Comparison of ENCODE assay signal across 14 cellular contexts in the genomic region with DNA sequence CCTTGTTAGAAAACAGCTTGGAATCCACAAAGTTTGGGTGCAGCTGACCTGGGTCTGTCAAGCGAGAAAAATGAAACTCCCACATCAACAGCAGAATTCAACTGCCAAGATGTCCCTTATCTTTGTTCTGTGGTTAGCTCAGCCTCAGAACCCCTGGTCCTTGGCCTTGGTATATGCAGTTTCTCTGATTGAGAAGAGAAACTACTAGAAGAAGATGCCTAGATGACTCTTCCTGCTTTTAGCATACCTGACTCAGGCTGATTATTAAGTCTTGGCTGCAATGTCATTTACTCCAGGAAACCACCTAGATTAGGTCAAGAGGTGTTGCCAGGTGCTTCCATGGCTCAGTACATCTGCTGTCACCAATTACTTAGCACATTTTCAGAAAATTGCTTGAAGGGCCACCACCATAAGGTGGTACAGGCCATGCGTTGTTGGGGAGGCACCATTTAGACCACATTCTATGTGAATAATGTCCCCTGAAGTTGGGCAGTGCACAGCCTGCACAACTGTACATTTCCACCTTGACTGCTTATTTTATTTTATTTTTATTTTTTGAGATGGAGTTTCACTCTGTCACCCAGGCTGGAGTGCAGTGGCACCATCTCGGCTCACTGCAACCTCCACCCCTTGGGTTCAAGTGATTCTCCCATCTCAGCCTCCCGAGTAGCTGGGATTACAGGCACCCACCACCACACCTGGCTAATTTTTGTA. TPM values are rescaled to one million over a fixed set of nuclear protein-coding genes. Genes with fewer than 3 reads are reported as not detected.
DNase-seq lines count a peak whose midpoint lies in the region; ATAC-seq and TF ChIP-seq lines count a peak whose summit lies in the region.
"Had no signal": no experiment of that assay in that cellular context is flagged by ENCODE, and none has a peak within 500 bp of the region (broad histone marks: within the 10 kb centered on the region; RNA-seq: fewer than 3 reads in every experiment).

No MANE protein-coding gene starts in this region.

- in situ Hi-C loops in GM23248 (cut with MboI): no loop called here

- WGBS in GM23248 (ENCODE audit: low coverage in 1 of 2, low lambda C conversion rate in 2 of 2, missing lambda C conversion rate in 2 of 2), 2 experiments: 89 to 93% methylated on average over 4 of the region's 4 CpGs

- H4K20me1 ChIP-seq in Loucy (ENCODE audit: insufficient read depth, low read length, poor library complexity, severe bottlenecking): no peaks in the 10 kb centered on the region
- H4K20me1 ChIP-seq in GM23248 (ENCODE audit: insufficient read depth): no peaks in the 10 kb centered on the region

- H3K4me3 ChIP-seq in Loucy (ENCODE audit: low read length, poor library complexity, severe bottlenecking) (peak overlapping the region; percentile 53), epithelial cell of esophagus (ENCODE audit: low read length) (no peak overlapping the region), GM23248 (no peak overlapping the region)
- H3K4me3 ChIP-seq: right lobe of liver had no signal

- no peak overlapping the region for H3K27ac ChIP-seq in GM23248
- H3K27ac ChIP-seq: HL-60, right lobe of liver had no signal

- no peaks in the 10 kb centered on the region for H3K27me3 ChIP-seq in Loucy (ENCODE audit: insufficient read depth, low read length, poor library complexity, severe bottlenecking)
- H3K27me3 ChIP-seq in GM23248 (replicated peaks; ENCODE audit: insufficient read depth): no peaks in the 10 kb centered on the region
- H3K27me3 ChIP-seq: right lobe of liver had no signal

- ATAC-seq in GM19468 (IDR thresholded peaks at IDR 0.05; ENCODE audit: extremely low read depth, unreplicated experiment): peak; percentile 57
- no peak for ATAC-seq in GM21737 (IDR thresholded peaks at IDR 0.05; ENCODE audit: unreplicated experiment)
- ATAC-seq: right lobe of liver had no signal

- peak overlapping the region; percentile 49 for H3K9ac ChIP-seq in Loucy (ENCODE audit: low read depth, low read length, poor library complexity, severe bottlenecking)
- no peak overlapping the region for H3K9ac ChIP-seq in GM23248

- H3K4me1 ChIP-seq in Loucy (ENCODE audit: insufficient read depth, low read length, poor library complexity, severe bottlenecking) (peaks cover 23% of the 10 kb centered on the region), GM23248 (ENCODE audit: insufficient read depth) (no peaks in the 10 kb centered on the region)
- H3K4me1 ChIP-seq: right lobe of liver had no signal

- H3K36me3 ChIP-seq in Loucy (ENCODE audit: insufficient read depth, low read length) (no peaks in the 10 kb centered on the region), GM23248 (ENCODE audit: low read depth) (no peaks in the 10 kb centered on the region)
- H3K36me3 ChIP-seq: right lobe of liver had no signal

- DNase-seq in GM10266 (ENCODE audit: extremely low spot score) (peak; percentile 36), epithelial cell of esophagus (ENCODE audit: low read depth) (peak; percentile 19), NCI-H748 (lab: John Stamatoyannopoulos, UW; ENCODE audit: unreplicated experiment) (no peak), CD1c-positive myeloid dendritic cell (ENCODE audit: extremely low spot score) (no peak), GM23248 (no peak)
- DNase-seq: activated effector memory CD4-positive, alpha-beta T cell treated with anti-CD3 and anti-CD28 coated beads, Interleukin-2, amount 50 U/mL, for 16 hours; CD8-positive, alpha-beta memory T cell; dermis blood vessel endothelial cell; NCI-H1417; right lobe of liver had no signal

- H3K9me3 ChIP-seq in Loucy (ENCODE audit: insufficient read depth, low read depth, low read length): no peaks in the 10 kb centered on the region
- no peaks in the 10 kb centered on the region for H3K9me3 ChIP-seq in GM23248 (ENCODE audit: low read depth)
- H3K9me3 ChIP-seq: right lobe of liver had no signal

- H3K79me2 ChIP-seq in Loucy (ENCODE audit: insufficient read depth, low read length) (no peaks in the 10 kb centered on the region), GM23248 (ENCODE audit: insufficient read depth) (no peaks in the 10 kb centered on the region)

- H3K9me2 ChIP-seq in Loucy (replicated peaks; ENCODE audit: low read depth, low read length) (no peaks in the 10 kb centered on the region), GM23248 (ENCODE audit: insufficient read depth) (no peaks in the 10 kb centered on the region)

- TF ChIP-seq CTCF in GM10266 (IDR thresholded peaks at IDR 0.05; ENCODE audit: control insufficient read depth, insufficient read depth, low read depth, missing control alignments) (no peak), Loucy (conservative IDR thresholded peaks at IDR 0.05; ENCODE audit: low read length) (no peak), epithelial cell of esophagus (IDR thresholded peaks at IDR 0.05; ENCODE audit: insufficient read depth, low read depth, low read length, missing control alignments) (no peak)

- H3K4me2 ChIP-seq in Loucy (ENCODE audit: low read depth, low read length, poor library complexity, severe bottlenecking) (peak overlapping the region; percentile 67), GM23248 (ENCODE audit: unreplicated experiment) (no peak overlapping the region)

- H2AFZ ChIP-seq in Loucy (ENCODE audit: low read length): peak overlapping the region; percentile 44
- H2AFZ ChIP-seq in GM23248: no peak overlapping the region

- H3F3A ChIP-seq in Loucy (ENCODE audit: low read depth) (peaks cover 5% of the 10 kb centered on the region), GM23248 (ENCODE audit: insufficient read depth) (no peaks in the 10 kb centered on the region)

RNA-seq across cellular contexts. Expression of gene ZNF438, which starts 59.4 kb away (rescaled TPM):
- total RNA-seq in GM23248 (2014; rRNA removed; shearing (Covaris generic)): 2.3 and 2.9 TPM in 2 replicates
- polyA plus RNA-seq in GM23248 (2016; fragmentation: Nextera tagmentation; extraction: Ambion mirVana): 4.0 and 4.1 TPM in 2 replicates

Comparison
In these comparisons a context has a peak if more than half of its experiments do, and no peak if none do; other contexts are left out.
1. DNase-seq: peak in GM10266 (single experiment) and epithelial cell of esophagus (single experiment); none in NCI-H748 (single experiment), CD1c-positive myeloid dendritic cell (single experiment) and GM23248 (single experiment).